8 cellular contexts compared by ENCODE assay signal in genomic region chr5:58759745-58760144, GRCh38.
DNase-seq lines count a peak whose midpoint lies in the region; ATAC-seq and TF ChIP-seq lines count a peak whose summit lies in the region.

No MANE protein-coding gene starts in this region.

- no peak overlapping the region for H2AK9ac ChIP-seq in IMR-90 (replicated peaks; ENCODE audit: low read depth, low read length, poor library complexity)

- H3K9me3 Mint-ChIP-seq in natural killer cell (no peaks in the 10 kb centered on the region), type B pancreatic cell (no peaks in the 10 kb centered on the region)

- H3K9ac ChIP-seq in IMR-90 (ENCODE audit: low read depth, low read length): no peak overlapping the region

- no peak for TF ChIP-seq POLR2A in IMR-90 (IDR thresholded peaks at IDR 0.05; ENCODE audit: low read depth, low read length)
- no peak for TF ChIP-seq POLR2A in body of pancreas (IDR thresholded peaks at IDR 0.05)

- H3K27me3 Mint-ChIP-seq in natural killer cell (ENCODE audit: low read depth in 2 of 2) (peaks cover 0 to 2% of the 10 kb centered on the region in 2 donors), type B pancreatic cell (no peaks in the 10 kb centered on the region)

- TF ChIP-seq RAD21 in IMR-90 (IDR thresholded peaks at IDR 0.05; ENCODE audit: low read length): no peak

- no peak overlapping the region for H3K27ac ChIP-seq in IMR-90 (ENCODE audit: insufficient read depth, low read length)
- H3K27ac ChIP-seq in body of pancreas: peak overlapping the region in 2 of 4 donors; percentile 39 to 67

- in situ Hi-C loops in IMR-90 (cut with MboI; ENCODE audit: low sequenced_read_pairs): no loop called here

- no peaks in the 10 kb centered on the region for H3K4me1 ChIP-seq in IMR-90 (ENCODE audit: control insufficient read depth, insufficient read depth, low read length)
- H3K4me1 ChIP-seq in body of pancreas: peaks cover 12% of the 10 kb centered on the region

- TF ChIP-seq CTCF in GM06990 (IDR thresholded peaks at IDR 0.05; ENCODE audit: insufficient read depth, low read length, poor library complexity, severe bottlenecking): no peak
- no peak for TF ChIP-seq CTCF in IMR-90 (conservative IDR thresholded peaks at IDR 0.05; ENCODE audit: low read depth, low read length)
- no peak for TF ChIP-seq CTCF in body of pancreas (IDR thresholded peaks at IDR 0.05)
- TF ChIP-seq CTCF in natural killer cell (IDR thresholded peaks at IDR 0.05): no peak
- no peak for TF ChIP-seq CTCF in type B pancreatic cell (conservative IDR thresholded peaks at IDR 0.05)

- H4K5ac ChIP-seq in IMR-90 (ENCODE audit: low read depth, low read length): no peak overlapping the region

- H3K27me3 ChIP-seq in GM06990 (replicated peaks; ENCODE audit: control insufficient read depth, insufficient read depth, low read length): no peaks in the 10 kb centered on the region
- H3K27me3 ChIP-seq in IMR-90 (ENCODE audit: control insufficient read depth, insufficient read depth, low read length): no peaks in the 10 kb centered on the region
- H3K27me3 ChIP-seq in body of pancreas: no peaks in the 10 kb centered on the region

- H3K79me1 ChIP-seq in IMR-90 (ENCODE audit: low read depth in 1 of 2, low read length in 2 of 2): no peaks in the 10 kb centered on the region

- H4K91ac ChIP-seq in IMR-90 (ENCODE audit: insufficient read depth, low read depth, low read length): no peak overlapping the region

- H3K4me2 ChIP-seq in IMR-90 (ENCODE audit: low read depth, low read length): peak overlapping the region; percentile 31; the same call in 1 of the 2 replicates

- H3K4me3 Mint-ChIP-seq in natural killer cell (peak overlapping the region; percentile 77), type B pancreatic cell (no peak overlapping the region)

- ATAC-seq in GM21447 (IDR thresholded peaks at IDR 0.05; ENCODE audit: unreplicated experiment): peak; percentile 95
- no peak for ATAC-seq in IMR-90 (ENCODE audit: low read depth)
- ATAC-seq in body of pancreas: peak; percentile 18
- peak; percentile 65 to 74 (median 68) for ATAC-seq in natural killer cell

- H2BK20ac ChIP-seq in IMR-90 (ENCODE audit: low read depth, low read length): no peak overlapping the region

- no peaks in the 10 kb centered on the region for H4K20me1 ChIP-seq in IMR-90 (ENCODE audit: insufficient read depth, low read length)

- peaks cover 17 to 27% of the 10 kb centered on the region in 2 donors for H3K4me1 Mint-ChIP-seq in natural killer cell
- H3K4me1 Mint-ChIP-seq in type B pancreatic cell (ENCODE audit: unreplicated experiment): no peaks in the 10 kb centered on the region

- H3K36me3 Mint-ChIP-seq in natural killer cell (no peaks in the 10 kb centered on the region), type B pancreatic cell (no peaks in the 10 kb centered on the region)

- no peak overlapping the region for H2AFZ ChIP-seq in IMR-90 (replicated peaks; ENCODE audit: low read length, poor library complexity)

- H3K27ac Mint-ChIP-seq in natural killer cell: peak overlapping the region; percentile 78 to 79
- no peak overlapping the region for H3K27ac Mint-ChIP-seq in type B pancreatic cell

- no CpG with 5 or more reads among the region's 4 CpGs for WGBS in IMR-90 (ENCODE audit: extremely low coverage in 2 of 2, insufficient read length in 1 of 2), 2 experiments
- WGBS in body of pancreas, 2 donors: 12 to 19% methylated on average over 4 of the region's 4 CpGs

- dilution Hi-C loops in IMR-90 (cut with HindIII; ENCODE audit: low sequenced_read_pairs, unreplicated experiment): no loop called here

- no peaks in the 10 kb centered on the region for H3K36me3 ChIP-seq in GM06990 (ENCODE audit: control insufficient read depth, insufficient read depth, low read length)
- H3K36me3 ChIP-seq in IMR-90 (ENCODE audit: control insufficient read depth, insufficient read depth, low read length): no peaks in the 10 kb centered on the region
- no peaks in the 10 kb centered on the region for H3K36me3 ChIP-seq in body of pancreas (replicated peaks in 1 of 2; ENCODE audit: insufficient read depth in 1 of 2, low read depth in 2 of 2)

- H3K14ac ChIP-seq in IMR-90 (replicated peaks; ENCODE audit: low read depth, low read length): no peak overlapping the region

- no peak overlapping the region for H2BK5ac ChIP-seq in IMR-90 (ENCODE audit: low read depth, low read length, poor library complexity, severe bottlenecking)

- H3K4ac ChIP-seq in IMR-90 (ENCODE audit: low read depth, low read length): no peak overlapping the region

- POLR2A ChIA-PET in IMR-90 (lab: Charles Lee; ENCODE audit: unreplicated experiment): no interaction called here

- H3K4me3 ChIP-seq in GM06990 (replicated peaks; ENCODE audit: low read depth, low read length) (peak overlapping the region; percentile 23; the same call in 1 of the 2 replicates), IMR-90 (ENCODE audit: insufficient read depth, low read depth, low read length) (no peak overlapping the region; the same call in 1 of the 2 replicates), body of pancreas (no peak overlapping the region)

- no peaks in the 10 kb centered on the region for H3K9me1 ChIP-seq in IMR-90 (ENCODE audit: insufficient read depth, low read length)

- CTCF ChIA-PET in IMR-90 (lab: Yijun Ruan, JAX): no interaction called here

- H3K9me3 ChIP-seq in IMR-90 (ENCODE audit: control insufficient read depth, insufficient read depth, low read length) (no peaks in the 10 kb centered on the region), body of pancreas (no peaks in the 10 kb centered on the region)

- no peak overlapping the region for H4K8ac ChIP-seq in IMR-90 (ENCODE audit: low read depth in 2 of 2, low read length in 2 of 2)

- H3K56ac ChIP-seq in IMR-90 (ENCODE audit: extremely low read depth, insufficient read depth, low read length): no peak overlapping the region

- intact Hi-C loops in IMR-90 (cut with micrococcal nuclease) (no loop called here), body of pancreas (cut with DNase I) (no loop called here), natural killer cell (cut with micrococcal nuclease) (no loop called here)

- H3K18ac ChIP-seq in IMR-90 (ENCODE audit: low read depth, low read length): no peak overlapping the region

- no peak overlapping the region for H2AK5ac ChIP-seq in IMR-90 (ENCODE audit: low read depth, low read length)

- no peak overlapping the region for H2BK120ac ChIP-seq in IMR-90 (ENCODE audit: low read depth, low read length)

- BruUV-seq in IMR-90 (replicated peaks; lab: Mats Ljungman, UMichigan): no TSS peak

- no peak overlapping the region for H2BK15ac ChIP-seq in IMR-90 (ENCODE audit: low read depth, low read length)

- no peak overlapping the region for H3K23ac ChIP-seq in IMR-90 (ENCODE audit: low read depth, low read length)

- DNase-seq in GM06990 (ENCODE audit: extremely low read depth, insufficient read length): peak; percentile 28
- no peak for DNase-seq in IMR-90
- no peak for DNase-seq in body of pancreas
- DNase-seq in natural killer cell: no peak
- DNase-seq in type B pancreatic cell (ENCODE audit: extremely low spot score, unreplicated experiment): no peak
- DNase-seq in stimulated activated CD4-positive, alpha-beta T cell treated with anti-CD3 and anti-CD28 coated beads, Interleukin-2, amount 100 ng/mL, for 24 hours: no peak
- DNase-seq in NK-92 treated with Interleukin-12 subunit alpha and Interleukin-12 subunit beta, amount 100 ng/mL, for 24 hours (lab: John Stamatoyannopoulos, UW): no peak

TF ChIP-seq in IMR-90, 13 proteins besides CTCF, POLR2A, EP300 and RAD21:
- TF ChIP-seq USF2 (IDR thresholded peaks at IDR 0.05; ENCODE audit: low read depth, low read length): no peak
- TF ChIP-seq FOS (IDR thresholded peaks at IDR 0.05; ENCODE audit: low read depth, low read length): no peak
- TF ChIP-seq RCOR1 (IDR thresholded peaks at IDR 0.05; ENCODE audit: insufficient replicate concordance, low read length): no peak
- no peak for TF ChIP-seq CEBPB (IDR thresholded peaks at IDR 0.05; ENCODE audit: low read depth, low read length)
- TF ChIP-seq BHLHE40 (IDR thresholded peaks at IDR 0.05; ENCODE audit: low read depth, low read length): no peak
- TF ChIP-seq ELK1 (IDR thresholded peaks at IDR 0.05; ENCODE audit: borderline replicate concordance, low read depth, low read length): no peak
